In the genomic region with DNA sequence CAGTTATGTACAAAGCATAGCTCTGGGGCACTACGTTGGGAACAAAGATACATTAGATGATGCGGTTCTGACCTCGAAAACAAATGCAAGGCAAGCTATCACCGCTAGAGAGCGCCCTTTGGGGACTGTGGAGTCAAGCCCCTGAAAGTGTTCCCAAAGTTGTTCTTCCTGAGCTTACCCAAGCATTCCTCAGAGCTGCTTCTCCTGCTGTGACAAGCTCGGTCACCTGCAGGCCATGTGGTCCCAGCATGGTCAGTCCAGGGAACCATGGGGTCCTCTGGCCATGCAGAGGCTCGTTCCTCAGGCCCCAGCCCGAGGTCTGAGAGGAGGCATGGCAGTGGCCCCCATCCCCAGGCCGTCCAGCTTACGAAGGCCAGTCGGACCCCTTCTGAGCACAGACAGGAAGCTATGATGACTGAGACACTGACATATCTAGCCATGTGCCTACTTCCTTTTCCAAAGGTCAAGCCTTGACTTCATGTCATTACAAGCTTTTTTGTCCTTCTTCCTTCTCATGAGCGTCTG, we compare ENCODE assay signal across 8 cellular contexts.
DNase-seq lines count a peak whose midpoint lies in the region; ATAC-seq and TF ChIP-seq lines count a peak whose summit lies in the region.

No MANE protein-coding gene starts in this region.

- no peak for TF ChIP-seq POLR2A in heart left ventricle (IDR thresholded peaks at IDR 0.05)

- H3K4me1 ChIP-seq in heart left ventricle = peaks cover 0 to 42% (median 13%) of the 10 kb centered on the region in 12 donors

- intact Hi-C loops in Right ventricle myocardium superior (cut with DNase I) (no loop called here), heart left ventricle (cut with DNase I) (no loop called here)

- 56 to 65% (median 59%) methylated on average over 11 to 12 of the region's 12 CpGs for WGBS in heart left ventricle, 4 donors

- peak in 6 of 12 donors; percentile 20 to 28 (median 24) for TF ChIP-seq CTCF in heart left ventricle (IDR thresholded peaks at IDR 0.05)

- H3K27ac ChIP-seq in heart left ventricle = peak overlapping the region in 1 of 12 donors; percentile 13

- no peaks in the 10 kb centered on the region for H3K27me3 ChIP-seq in heart left ventricle

- no peaks in the 10 kb centered on the region for H3K9me3 ChIP-seq in heart left ventricle

- H3K4me3 ChIP-seq in heart left ventricle = no peak overlapping the region

- peak; percentile 9 for ATAC-seq in Right ventricle myocardium superior (ENCODE audit: poor library complexity)
- ATAC-seq in heart left ventricle = no peak
- peak; percentile 47 for ATAC-seq in stimulated activated naive CD8-positive, alpha-beta T cell treated with anti-CD3 and anti-CD28 coated beads, Interleukin-15, Interleukin-2, amounts not matched to agents 100 U/mL and 50 U/mL, for 24 hours

- peaks cover 0 to 3% (median 0%) of the 10 kb centered on the region in 9 donors for H3K36me3 ChIP-seq in heart left ventricle

- DNase-seq in Right ventricle myocardium superior (no peak), heart left ventricle (no peak), activated T-cell treated with anti-CD3 and anti-CD28 coated beads for 24 hours (ENCODE audit: low read depth) (peak; percentile 21), hepatic stellate cell (ENCODE audit: low spot score) (peak; percentile 72), HuH-7.5 (ENCODE audit: low spot score) (no peak), DMS114 treated with DMSO at 0.1 percent for 48 hours (lab: John Stamatoyannopoulos, UW; ENCODE audit: unreplicated experiment) (no peak), middle frontal gyrus (ENCODE audit: extremely low spot score, low spot score) (no peak)
- peak; percentile 58 for DNase-seq in stimulated activated naive CD8-positive, alpha-beta T cell treated with anti-CD3 and anti-CD28 coated beads, Interleukin-15, Interleukin-2, amounts not matched to agents 100 U/mL and 50 U/mL, for 24 hours

Comparison
In these comparisons a context has a peak if more than half of its experiments do, and no peak if none do; other contexts are left out.
1. ATAC-seq: peak in Right ventricle myocardium superior (single experiment) and stimulated activated naive CD8-positive, alpha-beta T cell treated with anti-CD3 and anti-CD28 coated beads, Interleukin-15, Interleukin-2, amounts not matched to agents 100 U/mL and 50 U/mL, for 24 hours (single experiment); none in heart left ventricle (0 of 4).
2. DNase-seq: peak in activated T-cell treated with anti-CD3 and anti-CD28 coated beads for 24 hours (single experiment), hepatic stellate cell (single experiment) and stimulated activated naive CD8-positive, alpha-beta T cell treated with anti-CD3 and anti-CD28 coated beads, Interleukin-15, Interleukin-2, amounts not matched to agents 100 U/mL and 50 U/mL, for 24 hours (single experiment); none in Right ventricle myocardium superior (single experiment), heart left ventricle (0 of 5), HuH-7.5 (single experiment), DMS114 treated with DMSO at 0.1 percent for 48 hours (single experiment) and middle frontal gyrus (single experiment).